ENCODE assay signal across 1 cellular context in the genomic region with DNA sequence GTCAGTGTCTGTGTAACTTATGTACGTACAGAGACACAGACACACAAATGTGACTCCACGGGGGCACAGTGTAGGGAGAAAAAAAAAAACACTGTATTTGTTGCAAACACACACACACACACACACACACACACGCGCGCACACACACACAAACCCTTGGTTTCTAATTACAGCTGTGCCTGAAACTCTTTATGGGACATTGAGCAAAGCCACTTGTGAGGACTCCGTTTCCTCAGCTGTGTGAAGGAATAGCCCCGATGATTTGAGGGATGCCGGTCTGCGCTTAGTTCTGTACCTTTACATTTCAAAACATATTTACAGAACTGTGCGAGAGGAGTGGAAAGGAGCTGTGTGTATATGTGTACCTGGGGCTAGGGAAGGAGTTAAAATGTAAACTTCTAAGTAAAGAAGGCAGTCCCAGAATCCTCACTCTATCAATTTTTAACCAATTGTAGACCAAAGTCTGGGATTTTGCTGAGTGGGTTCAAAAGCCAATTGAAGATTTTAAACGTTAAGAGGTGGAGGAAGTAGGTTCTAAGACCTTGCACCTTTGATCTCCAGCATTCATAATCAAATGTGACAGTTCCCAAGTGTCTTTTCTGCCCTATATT.
TF ChIP-seq lines count a peak whose summit lies in the region.

No MANE protein-coding gene starts in this region.

TF ChIP-seq in HepG2, 621 proteins besides CTCF, POLR2A, EP300 and RAD21 (continued from another document and continues in another):
- TF ChIP-seq, protein P1, sequence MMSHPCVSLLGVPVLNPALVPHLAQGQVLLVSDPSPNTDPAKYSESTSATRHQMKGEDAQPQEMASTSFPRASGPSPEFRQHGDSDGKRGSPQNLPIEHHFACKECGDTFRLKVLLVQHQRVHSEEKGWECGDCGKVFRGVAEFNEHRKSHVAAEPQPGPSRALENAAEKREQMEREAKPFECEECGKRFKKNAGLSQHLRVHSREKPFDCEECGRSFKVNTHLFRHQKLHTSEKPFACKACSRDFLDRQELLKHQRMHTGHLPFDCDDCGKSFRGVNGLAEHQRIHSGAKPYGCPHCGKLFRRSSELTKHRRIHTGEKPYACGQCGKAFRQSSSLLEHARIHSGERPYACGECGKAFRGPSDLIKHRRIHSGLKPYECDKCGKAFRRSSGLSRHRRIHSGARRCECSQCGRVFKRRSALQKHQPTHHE (CRISPR knock-in tag; IDR thresholded peaks at IDR 0.05; ENCODE audit: borderline replicate concordance) = no peak
- TF ChIP-seq, protein P2, sequence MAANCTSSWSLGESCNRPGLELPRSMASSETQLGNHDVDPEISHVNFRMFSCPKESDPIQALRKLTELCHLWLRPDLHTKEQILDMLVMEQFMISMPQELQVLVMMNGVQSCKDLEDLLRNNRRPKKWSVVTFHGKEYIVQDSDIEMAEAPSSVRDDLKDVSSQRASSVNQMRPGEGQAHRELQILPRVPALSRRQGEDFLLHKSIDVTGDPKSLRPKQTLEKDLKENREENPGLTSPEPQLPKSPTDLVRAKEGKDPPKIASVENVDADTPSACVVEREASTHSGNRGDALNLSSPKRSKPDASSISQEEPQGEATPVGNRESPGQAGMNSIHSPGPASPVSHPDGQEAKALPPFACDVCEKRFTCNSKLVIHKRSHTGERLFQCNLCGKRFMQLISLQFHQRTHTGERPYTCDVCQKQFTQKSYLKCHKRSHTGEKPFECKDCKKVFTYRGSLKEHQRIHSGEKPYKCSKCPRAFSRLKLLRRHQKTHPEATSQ (CRISPR knock-in tag; IDR thresholded peaks at IDR 0.05; ENCODE audit: borderline replicate concordance) = no peak
- TF ChIP-seq ZBTB8A (CRISPR knock-in tag; IDR thresholded peaks at IDR 0.05; ENCODE audit: borderline replicate concordance, low read depth) (no peak), RBFOX2 (IDR thresholded peaks at IDR 0.05; ENCODE audit: low read depth, low read length) (0 out of 2 replicates have a peak, but pooled peaks have one; percentile 49), ZKSCAN1 (IDR thresholded peaks at IDR 0.05; ENCODE audit: low read length) (no peak), SKI (IDR thresholded peaks at IDR 0.05; ENCODE audit: partially characterized antibody) (no peak), SPEN (CRISPR knock-in tag; IDR thresholded peaks at IDR 0.05; ENCODE audit: low read depth) (peak; percentile 62; the same call in 1 of the 2 replicates), MXD4 (CRISPR knock-in tag; IDR thresholded peaks at IDR 0.05) (no peak), SALL1 (CRISPR knock-in tag; IDR thresholded peaks at IDR 0.05) (peak; percentile 60), RBM39 (IDR thresholded peaks at IDR 0.05; ENCODE audit: low read depth, low read length, poor library complexity, severe bottlenecking) (no peak), PHF8 (CRISPR knock-in tag; IDR thresholded peaks at IDR 0.05) (peak; percentile 3; the same call in 1 of the 2 replicates), PAF1 (CRISPR knock-in tag; IDR thresholded peaks at IDR 0.05) (no peak; the same call in 1 of the 2 replicates), SUZ12 (IDR thresholded peaks at IDR 0.05; ENCODE audit: low read depth, low read length) (no peak), SIN3B (IDR thresholded peaks at IDR 0.05; ENCODE audit: low read length) (no peak), REXO4 (CRISPR knock-in tag; IDR thresholded peaks at IDR 0.05; ENCODE audit: borderline replicate concordance) (no peak), ZNF543 (CRISPR knock-in tag; IDR thresholded peaks at IDR 0.05) (no peak), ZNF326 (CRISPR knock-in tag; IDR thresholded peaks at IDR 0.05; ENCODE audit: borderline replicate concordance) (no peak), SMC3 (IDR thresholded peaks at IDR 0.05; ENCODE audit: low read length) (no peak), GABPB1 (CRISPR knock-in tag; IDR thresholded peaks at IDR 0.05) (no peak), MED8 (CRISPR knock-in tag; IDR thresholded peaks at IDR 0.05; ENCODE audit: insufficient replicate concordance) (peak; percentile 70), ZNF251 (CRISPR knock-in tag; IDR thresholded peaks at IDR 0.05) (no peak), PCBP2 (optimal IDR thresholded peaks at IDR 0.05; ENCODE audit: low read depth, low read length, poor library complexity, severe bottlenecking) (no peak), GATAD1 (CRISPR knock-in tag; IDR thresholded peaks at IDR 0.05) (0 out of 2 replicates have a peak, but pooled peaks have one; percentile 17), ZBTB7A (CRISPR knock-in tag; IDR thresholded peaks at IDR 0.05) (no peak), ZNF605 (CRISPR knock-in tag; IDR thresholded peaks at IDR 0.05) (no peak; the same call in 1 of the 2 replicates), TOE1 (CRISPR knock-in tag; IDR thresholded peaks at IDR 0.05) (no peak; the same call in 1 of the 2 replicates), SCMH1 (CRISPR knock-in tag; IDR thresholded peaks at IDR 0.05; ENCODE audit: borderline replicate concordance) (no peak), ZNF788 (CRISPR knock-in tag; IDR thresholded peaks at IDR 0.05; ENCODE audit: borderline replicate concordance) (no peak; the same call in 1 of the 2 replicates), ZNF850 (CRISPR knock-in tag; conservative IDR thresholded peaks at IDR 0.05) (no peak), KAT7 (CRISPR knock-in tag; IDR thresholded peaks at IDR 0.05; ENCODE audit: borderline replicate concordance) (no peak), ZFP62 (CRISPR knock-in tag; IDR thresholded peaks at IDR 0.05) (no peak), ATF7 (IDR thresholded peaks at IDR 0.05) (no peak), ATF7 (CRISPR knock-in tag; IDR thresholded peaks at IDR 0.05) (no peak), RCOR2 (CRISPR knock-in tag; IDR thresholded peaks at IDR 0.05) (peak; percentile 48; the same call in 1 of the 2 replicates), ZNF772 (CRISPR knock-in tag; IDR thresholded peaks at IDR 0.05) (no peak), KDM5A (IDR thresholded peaks at IDR 0.05; ENCODE audit: borderline replicate concordance, low read length) (peak; percentile 16; the same call in 1 of the 2 replicates), HNRNPH1 (optimal IDR thresholded peaks at IDR 0.05; ENCODE audit: low read depth, low read length) (no peak), KMT2B (CRISPR knock-in tag; IDR thresholded peaks at IDR 0.05) (no peak), NFATC3 (CRISPR knock-in tag; IDR thresholded peaks at IDR 0.05) (0 out of 2 replicates have a peak, but pooled peaks have one; percentile 78), ZNF615 (CRISPR knock-in tag; IDR thresholded peaks at IDR 0.05; ENCODE audit: borderline replicate concordance) (0 out of 2 replicates have a peak, but pooled peaks have one; percentile 77), MTA3 (CRISPR knock-in tag; IDR thresholded peaks at IDR 0.05) (no peak), ZNF720 (CRISPR knock-in tag; IDR thresholded peaks at IDR 0.05) (no peak), MAFG (CRISPR knock-in tag; IDR thresholded peaks at IDR 0.05) (no peak), ZSCAN29 (CRISPR knock-in tag; conservative IDR thresholded peaks at IDR 0.05) (no peak), SRSF1 (optimal IDR thresholded peaks at IDR 0.05; ENCODE audit: low read depth, low read length) (no peak), FOSL1 (CRISPR knock-in tag; IDR thresholded peaks at IDR 0.05; ENCODE audit: borderline replicate concordance) (no peak), THAP11 (CRISPR knock-in tag; IDR thresholded peaks at IDR 0.05) (no peak), TP53 (CRISPR knock-in tag; conservative IDR thresholded peaks at IDR 0.05) (0 out of 2 replicates have a peak, but pooled peaks have one; percentile 22), POGZ (CRISPR knock-in tag; IDR thresholded peaks at IDR 0.05) (peak; percentile 60; the same call in 1 of the 2 replicates), GTF2F1 (IDR thresholded peaks at IDR 0.05; ENCODE audit: low read length) (no peak), NCOR1 (IDR thresholded peaks at IDR 0.05; ENCODE audit: borderline replicate concordance, low read length) (peak; percentile 53; the same call in 1 of the 2 replicates)
- TF ChIP-seq, protein P3, sequence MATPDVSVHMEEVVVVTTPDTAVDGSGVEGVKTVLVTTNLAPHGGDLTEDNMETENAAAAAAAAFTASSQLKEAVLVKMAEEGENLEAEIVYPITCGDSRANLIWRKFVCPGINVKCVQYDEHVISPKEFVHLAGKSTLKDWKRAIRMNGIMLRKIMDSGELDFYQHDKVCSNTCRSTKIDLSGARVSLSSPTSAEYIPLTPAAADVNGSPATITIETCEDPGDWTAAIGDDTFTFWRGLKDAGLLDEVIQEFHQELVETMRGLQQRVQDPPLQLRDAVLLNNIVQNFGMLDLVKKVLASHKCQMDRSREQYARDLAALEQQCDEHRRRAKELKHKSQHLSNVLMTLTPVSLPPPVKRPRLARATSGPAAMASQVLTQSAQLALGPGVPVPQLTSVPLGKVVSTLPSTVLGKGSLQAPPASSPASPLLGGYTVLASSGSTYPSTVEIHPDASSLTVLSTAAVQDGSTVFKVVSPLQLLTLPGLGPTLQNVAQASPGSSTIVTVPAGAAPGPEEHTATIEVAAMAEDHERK (CRISPR knock-in tag; IDR thresholded peaks at IDR 0.05; ENCODE audit: low read depth) = no peak
- TF ChIP-seq, protein P4, sequence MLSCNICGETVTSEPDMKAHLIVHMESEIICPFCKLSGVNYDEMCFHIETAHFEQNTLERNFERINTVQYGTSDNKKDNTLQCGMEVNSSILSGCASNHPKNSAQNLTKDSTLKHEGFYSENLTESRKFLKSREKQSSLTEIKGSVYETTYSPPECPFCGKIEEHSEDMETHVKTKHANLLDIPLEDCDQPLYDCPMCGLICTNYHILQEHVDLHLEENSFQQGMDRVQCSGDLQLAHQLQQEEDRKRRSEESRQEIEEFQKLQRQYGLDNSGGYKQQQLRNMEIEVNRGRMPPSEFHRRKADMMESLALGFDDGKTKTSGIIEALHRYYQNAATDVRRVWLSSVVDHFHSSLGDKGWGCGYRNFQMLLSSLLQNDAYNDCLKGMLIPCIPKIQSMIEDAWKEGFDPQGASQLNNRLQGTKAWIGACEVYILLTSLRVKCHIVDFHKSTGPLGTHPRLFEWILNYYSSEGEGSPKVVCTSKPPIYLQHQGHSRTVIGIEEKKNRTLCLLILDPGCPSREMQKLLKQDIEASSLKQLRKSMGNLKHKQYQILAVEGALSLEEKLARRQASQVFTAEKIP (CRISPR knock-in tag; IDR thresholded peaks at IDR 0.05; ENCODE audit: borderline replicate concordance) = no peak
- TF ChIP-seq, protein P5, sequence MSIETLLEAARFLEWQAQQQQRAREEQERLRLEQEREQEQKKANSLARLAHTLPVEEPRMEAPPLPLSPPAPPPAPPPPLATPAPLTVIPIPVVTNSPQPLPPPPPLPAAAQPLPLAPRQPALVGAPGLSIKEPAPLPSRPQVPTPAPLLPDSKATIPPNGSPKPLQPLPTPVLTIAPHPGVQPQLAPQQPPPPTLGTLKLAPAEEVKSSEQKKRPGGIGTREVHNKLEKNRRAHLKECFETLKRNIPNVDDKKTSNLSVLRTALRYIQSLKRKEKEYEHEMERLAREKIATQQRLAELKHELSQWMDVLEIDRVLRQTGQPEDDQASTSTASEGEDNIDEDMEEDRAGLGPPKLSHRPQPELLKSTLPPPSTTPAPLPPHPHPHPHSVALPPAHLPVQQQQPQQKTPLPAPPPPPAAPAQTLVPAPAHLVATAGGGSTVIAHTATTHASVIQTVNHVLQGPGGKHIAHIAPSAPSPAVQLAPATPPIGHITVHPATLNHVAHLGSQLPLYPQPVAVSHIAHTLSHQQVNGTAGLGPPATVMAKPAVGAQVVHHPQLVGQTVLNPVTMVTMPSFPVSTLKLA (IDR thresholded peaks at IDR 0.05) = 0 out of 2 replicates have a peak, but pooled peaks have one; percentile 11
- TF ChIP-seq, protein P6, sequence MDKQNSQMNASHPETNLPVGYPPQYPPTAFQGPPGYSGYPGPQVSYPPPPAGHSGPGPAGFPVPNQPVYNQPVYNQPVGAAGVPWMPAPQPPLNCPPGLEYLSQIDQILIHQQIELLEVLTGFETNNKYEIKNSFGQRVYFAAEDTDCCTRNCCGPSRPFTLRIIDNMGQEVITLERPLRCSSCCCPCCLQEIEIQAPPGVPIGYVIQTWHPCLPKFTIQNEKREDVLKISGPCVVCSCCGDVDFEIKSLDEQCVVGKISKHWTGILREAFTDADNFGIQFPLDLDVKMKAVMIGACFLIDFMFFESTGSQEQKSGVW (CRISPR knock-in tag; IDR thresholded peaks at IDR 0.05; ENCODE audit: borderline replicate concordance) = no peak
- TF ChIP-seq, protein P7, sequence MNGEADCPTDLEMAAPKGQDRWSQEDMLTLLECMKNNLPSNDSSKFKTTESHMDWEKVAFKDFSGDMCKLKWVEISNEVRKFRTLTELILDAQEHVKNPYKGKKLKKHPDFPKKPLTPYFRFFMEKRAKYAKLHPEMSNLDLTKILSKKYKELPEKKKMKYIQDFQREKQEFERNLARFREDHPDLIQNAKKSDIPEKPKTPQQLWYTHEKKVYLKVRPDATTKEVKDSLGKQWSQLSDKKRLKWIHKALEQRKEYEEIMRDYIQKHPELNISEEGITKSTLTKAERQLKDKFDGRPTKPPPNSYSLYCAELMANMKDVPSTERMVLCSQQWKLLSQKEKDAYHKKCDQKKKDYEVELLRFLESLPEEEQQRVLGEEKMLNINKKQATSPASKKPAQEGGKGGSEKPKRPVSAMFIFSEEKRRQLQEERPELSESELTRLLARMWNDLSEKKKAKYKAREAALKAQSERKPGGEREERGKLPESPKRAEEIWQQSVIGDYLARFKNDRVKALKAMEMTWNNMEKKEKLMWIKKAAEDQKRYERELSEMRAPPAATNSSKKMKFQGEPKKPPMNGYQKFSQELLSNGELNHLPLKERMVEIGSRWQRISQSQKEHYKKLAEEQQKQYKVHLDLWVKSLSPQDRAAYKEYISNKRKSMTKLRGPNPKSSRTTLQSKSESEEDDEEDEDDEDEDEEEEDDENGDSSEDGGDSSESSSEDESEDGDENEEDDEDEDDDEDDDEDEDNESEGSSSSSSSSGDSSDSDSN (CRISPR knock-in tag; IDR thresholded peaks at IDR 0.05) = peak; percentile 41
- TF ChIP-seq, protein P8, sequence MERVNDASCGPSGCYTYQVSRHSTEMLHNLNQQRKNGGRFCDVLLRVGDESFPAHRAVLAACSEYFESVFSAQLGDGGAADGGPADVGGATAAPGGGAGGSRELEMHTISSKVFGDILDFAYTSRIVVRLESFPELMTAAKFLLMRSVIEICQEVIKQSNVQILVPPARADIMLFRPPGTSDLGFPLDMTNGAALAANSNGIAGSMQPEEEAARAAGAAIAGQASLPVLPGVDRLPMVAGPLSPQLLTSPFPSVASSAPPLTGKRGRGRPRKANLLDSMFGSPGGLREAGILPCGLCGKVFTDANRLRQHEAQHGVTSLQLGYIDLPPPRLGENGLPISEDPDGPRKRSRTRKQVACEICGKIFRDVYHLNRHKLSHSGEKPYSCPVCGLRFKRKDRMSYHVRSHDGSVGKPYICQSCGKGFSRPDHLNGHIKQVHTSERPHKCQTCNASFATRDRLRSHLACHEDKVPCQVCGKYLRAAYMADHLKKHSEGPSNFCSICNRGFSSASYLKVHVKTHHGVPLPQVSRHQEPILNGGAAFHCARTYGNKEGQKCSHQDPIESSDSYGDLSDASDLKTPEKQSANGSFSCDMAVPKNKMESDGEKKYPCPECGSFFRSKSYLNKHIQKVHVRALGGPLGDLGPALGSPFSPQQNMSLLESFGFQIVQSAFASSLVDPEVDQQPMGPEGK (CRISPR knock-in tag; IDR thresholded peaks at IDR 0.05) = 0 out of 2 replicates have a peak, but pooled peaks have one; percentile 19
- TF ChIP-seq, protein P9, sequence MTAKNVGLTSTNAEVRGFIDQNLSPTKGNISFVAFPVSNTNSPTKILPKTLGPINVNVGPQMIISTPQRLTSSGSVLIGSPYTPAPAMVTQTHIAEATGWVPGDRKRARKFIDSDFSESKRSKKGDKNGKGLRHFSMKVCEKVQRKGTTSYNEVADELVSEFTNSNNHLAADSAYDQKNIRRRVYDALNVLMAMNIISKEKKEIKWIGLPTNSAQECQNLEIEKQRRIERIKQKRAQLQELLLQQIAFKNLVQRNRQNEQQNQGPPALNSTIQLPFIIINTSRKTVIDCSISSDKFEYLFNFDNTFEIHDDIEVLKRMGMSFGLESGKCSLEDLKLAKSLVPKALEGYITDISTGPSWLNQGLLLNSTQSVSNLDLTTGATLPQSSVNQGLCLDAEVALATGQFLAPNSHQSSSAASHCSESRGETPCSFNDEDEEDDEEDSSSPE (CRISPR knock-in tag; IDR thresholded peaks at IDR 0.05) = no peak
